Comparison of ENCODE assay signal across 8 cellular contexts in genomic region chr9:98191615-98192502, GRCh38. TPM values are rescaled to one million over a fixed set of nuclear protein-coding genes. Genes with fewer than 3 reads are reported as not detected.
A peak's percentile ranks its signal among the peaks of the same experiment; 100 is the strongest.
DNase-seq lines count a peak whose midpoint lies in the region; FAIRE-seq and TF ChIP-seq lines count a peak whose summit lies in the region.

No MANE protein-coding gene starts in this region.

- peak overlapping the region; percentile 54; the same call in 1 of the 2 replicates for H2AFZ ChIP-seq in OCI-LY3 (ENCODE audit: low read depth, low read length)

- peak overlapping the region; percentile 59 for H3K4me3 ChIP-seq in AG04450 (ENCODE audit: low read depth, low read length)
- peak overlapping the region; percentile 86 for H3K4me3 ChIP-seq in OCI-LY3 (ENCODE audit: low read length)
- peak overlapping the region; percentile 74 for H3K4me3 ChIP-seq in adipocyte (ENCODE audit: low read length)
- peak overlapping the region; percentile 65 for H3K4me3 ChIP-seq in iPS DF 6.9 (ENCODE audit: low read length)
- peak overlapping the region; percentile 75 to 93 for H3K4me3 ChIP-seq in small intestine (ENCODE audit: low read depth in 1 of 2, low read length in 2 of 2)

- peak overlapping the region; percentile 48; the same call in 1 of the 2 replicates for H3K9ac ChIP-seq in OCI-LY3 (ENCODE audit: low read length)
- H3K9ac ChIP-seq in adipocyte (ENCODE audit: low read length), result peak overlapping the region; percentile 46

- POLR2A ChIA-PET in AG04450 (lab: Yijun Ruan, JAX), result interaction anchor here (1.2 kb wide), 1 partner anchor 64 kb away, joined by 3 read pairs; the partner anchor contains the start of gene TBC1D2

- H3K27ac ChIP-seq in AG04450 (ENCODE audit: low read depth, low read length), result no peak overlapping the region
- no peak overlapping the region for H3K27ac ChIP-seq in OCI-LY3 (ENCODE audit: low read length)
- H3K27ac ChIP-seq in iPS DF 6.9 (ENCODE audit: low read length), result no peak overlapping the region
- H3K27ac ChIP-seq in small intestine (ENCODE audit: low read depth in 1 of 2, low read length in 1 of 2), result peak overlapping the region; percentile 85 to 98

- H3K4me2 ChIP-seq in OCI-LY3 (ENCODE audit: low read length), result peak overlapping the region; percentile 82

- WGBS in iPS DF 6.9 (ENCODE audit: insufficient coverage, insufficient read length), result no CpG with 5 or more reads among the region's 47 CpGs
- WGBS in small intestine, 3 donors, result 2 to 12% (median 10%) methylated on average over 34 to 47 of the region's 47 CpGs

- H3K4me1 ChIP-seq in OCI-LY3 (ENCODE audit: low read length) (peaks cover 12% of the 10 kb centered on the region), adipocyte (ENCODE audit: control insufficient read depth, insufficient read depth, low read length) (peaks cover 4% of the 10 kb centered on the region), iPS DF 6.9 (ENCODE audit: control insufficient read depth, insufficient read depth, low read length) (0 out of 2 replicates have a peak, but pooled peaks cover 6% of the 10 kb centered on the region), small intestine (ENCODE audit: control insufficient read depth in 2 of 2, insufficient read depth in 1 of 2, low read depth in 1 of 2, low read length in 1 of 2) (peaks cover 0 to 2% of the 10 kb centered on the region in 2 donors)

- no peaks in the 10 kb centered on the region for H4K20me1 ChIP-seq in OCI-LY3 (ENCODE audit: insufficient read depth, low read length)

- CTCF ChIA-PET in AG04450 (lab: Charles Lee), result interaction anchor here (0.5 to 1.7 kb wide), 4 partner anchors 72 to 268 kb away, joined by 3 to 5 read pairs (median 4); no protein-coding TSS in a partner anchor

- FAIRE-seq in small intestine (lab: Jason Lieb, UNC) (no peak), H54 (lab: Jason Lieb, UNC) (no peak)

- no peaks in the 10 kb centered on the region for H3K79me2 ChIP-seq in OCI-LY3 (ENCODE audit: low read length)

- H3K36me3 ChIP-seq in OCI-LY3 (replicated peaks; ENCODE audit: low read depth, low read length) (no peaks in the 10 kb centered on the region), adipocyte (ENCODE audit: control insufficient read depth, insufficient read depth, low read length, severe bottlenecking) (no peaks in the 10 kb centered on the region), iPS DF 6.9 (ENCODE audit: control insufficient read depth, insufficient read depth, low read length) (no peaks in the 10 kb centered on the region), small intestine (ENCODE audit: control insufficient read depth in 2 of 2, insufficient read depth in 2 of 2, low read length in 2 of 2) (no peaks in the 10 kb centered on the region)

- DNase-seq in AG04450 (ENCODE audit: low read depth, low spot score) (no peak), GM20000 (ENCODE audit: low spot score) (peak; percentile 41), adipocyte (ENCODE audit: low read depth) (peak; percentile 17), iPS DF 6.9 (ENCODE audit: low read depth, low spot score) (no peak), small intestine (peak; percentile 82), pons (ENCODE audit: low spot score) (no peak), H54 (ENCODE audit: insufficient read length, low spot score) (no peak)

- no peak for TF ChIP-seq POLR2A in H54 (IDR thresholded peaks at IDR 0.05; ENCODE audit: low read depth, low read length)

- TF ChIP-seq CTCF in AG04450 (IDR thresholded peaks at IDR 0.05; ENCODE audit: low read depth, low read length), result no peak
- no peak for TF ChIP-seq CTCF in GM20000 (IDR thresholded peaks at IDR 0.05; ENCODE audit: extremely low read depth, missing control alignments)
- no peak for TF ChIP-seq CTCF in OCI-LY3 (IDR thresholded peaks at IDR 0.05; ENCODE audit: low read depth, low read length)

- H3K27me3 ChIP-seq in AG04450 (ENCODE audit: control insufficient read depth, insufficient read depth, low read length), result peaks cover 7% of the 10 kb centered on the region
- H3K27me3 ChIP-seq in OCI-LY3 (ENCODE audit: low read depth, low read length), result peaks cover 21% of the 10 kb centered on the region
- no peaks in the 10 kb centered on the region for H3K27me3 ChIP-seq in adipocyte (replicated peaks; ENCODE audit: control insufficient read depth, insufficient read depth, low read length)
- no peaks in the 10 kb centered on the region for H3K27me3 ChIP-seq in iPS DF 6.9 (ENCODE audit: control insufficient read depth, insufficient read depth, low read length)
- no peaks in the 10 kb centered on the region for H3K27me3 ChIP-seq in small intestine (ENCODE audit: control insufficient read depth in 2 of 2, insufficient read depth in 2 of 2, low read length in 2 of 2)

- H3K9me3 ChIP-seq in AG04450 (ENCODE audit: control insufficient read depth, insufficient read depth, low read length) (no peaks in the 10 kb centered on the region), OCI-LY3 (ENCODE audit: insufficient read depth, low read length) (no peaks in the 10 kb centered on the region), adipocyte (ENCODE audit: control insufficient read depth, low read length) (no peaks in the 10 kb centered on the region), iPS DF 6.9 (ENCODE audit: control insufficient read depth, insufficient read depth, low read length) (no peaks in the 10 kb centered on the region), small intestine (ENCODE audit: control insufficient read depth, low read depth) (no peaks in the 10 kb centered on the region)

RNA-seq across cellular contexts. Expression of gene CORO2A, which starts 0.6 kb away (rescaled TPM):
- polyA plus RNA-seq in AG04450 (2011; rRNA removed) (1.4 TPM in 2 replicates), small intestine (10 to 100 TPM; 35.1 to 57.0 (median 45.3) TPM)
- 1.9 and 2.4 TPM in 2 replicates for polyA minus RNA-seq in AG04450 (2011; rRNA and poly(A)+ RNA removed)

Comparison
In these comparisons a context has a peak if more than half of its experiments do, and no peak if none do; other contexts are left out.
1. DNase-seq: peak in GM20000 (single experiment), adipocyte (single experiment) and small intestine (single experiment); none in AG04450 (single experiment), iPS DF 6.9 (single experiment), pons (single experiment) and H54 (single experiment).
2. H3K27ac ChIP-seq: peak in small intestine (2 of 2); none in AG04450 (single experiment), OCI-LY3 (single experiment) and iPS DF 6.9 (single experiment).
3. RNA of gene CORO2A, which starts 0.6 kb away (polyA plus RNA-seq): 35.1 to 57.0 TPM in small intestine; 1.4 TPM in AG04450; every median in the first group is over 10 times any median in the second.
4. Peak in every context shown above with its lines, with median percentiles within 50 percentile points of each other: H3K4me3 ChIP-seq.